Comparison of ENCODE assay signal across 8 cellular contexts in the genomic region with DNA sequence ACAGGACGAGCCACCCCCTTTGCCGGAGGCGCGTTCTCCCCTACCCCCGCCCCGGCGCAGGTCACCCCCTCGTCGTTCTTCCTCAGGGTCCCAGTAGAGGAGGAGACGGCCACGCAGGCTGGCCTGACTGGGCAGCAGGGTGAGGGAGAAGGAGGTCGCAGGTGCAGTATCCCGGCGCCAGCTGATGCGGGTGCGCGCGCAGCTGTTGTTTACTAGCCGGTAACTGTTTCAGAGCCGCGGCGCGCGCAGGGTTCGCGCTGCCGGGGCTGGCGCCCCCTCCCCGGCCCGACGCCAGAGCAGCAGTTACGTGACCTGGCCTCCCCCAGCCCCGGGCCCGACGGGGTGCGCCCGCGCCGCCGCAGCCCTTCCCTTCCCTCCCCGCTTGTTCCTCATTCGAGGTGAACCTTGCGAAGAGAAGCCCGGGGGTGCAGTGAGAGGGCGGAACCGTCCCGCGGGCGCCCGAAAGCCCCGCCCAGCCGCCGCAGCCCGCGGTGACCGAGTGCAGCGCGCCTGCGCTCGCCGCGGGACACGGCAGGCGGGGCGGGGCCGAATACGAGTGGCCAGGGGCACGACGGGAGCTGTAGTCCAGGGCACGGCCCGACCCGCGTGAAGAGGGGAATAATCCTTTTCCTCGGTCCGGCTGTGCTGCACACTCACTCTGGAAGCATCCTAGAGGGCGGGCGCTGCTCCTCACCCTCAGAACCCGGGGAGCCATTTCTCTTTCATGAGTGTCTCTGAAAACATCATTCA. TPM values are rescaled to one million over a fixed set of nuclear protein-coding genes. Genes with fewer than 3 reads are reported as not detected.
DNase-seq lines count a peak whose midpoint lies in the region; ATAC-seq, FAIRE-seq and TF ChIP-seq lines count a peak whose summit lies in the region.

A gene (minus strand): TSS at position 225 of the 750 bp plus-strand sequence. CDS start 1,101 bp downstream, outside the sequence.

- DNase-seq in GM10248 (ENCODE audit: extremely low spot score), result peak; percentile 93
- peak; percentile 56 for DNase-seq in NCI-H1092 (lab: John Stamatoyannopoulos, UW)
- peak; percentile 98 for DNase-seq in activated naive CD8-positive, alpha-beta T cell treated with anti-CD3 and anti-CD28 coated beads, Interleukin-2, amount 10 ng/mL, durations not matched to agents 7 days and 5 days
- DNase-seq in head of caudate nucleus, result peak; percentile 73 to 96 (median 93)
- DNase-seq in pancreas, result peak; percentile 85 to 96 (median 92)
- DNase-seq in thyroid gland, result peak; percentile 91 to 93

- H3K9me3 ChIP-seq in SU-DHL-6 (ENCODE audit: insufficient read depth, low read length) (no peaks in the 10 kb centered on the region), pancreas (no peaks in the 10 kb centered on the region), thyroid gland (no peaks in the 10 kb centered on the region)

- FAIRE-seq in pancreas (lab: Jason Lieb, UNC), result no peak

- ATAC-seq in HG02588 (IDR thresholded peaks at IDR 0.05; ENCODE audit: unreplicated experiment) (peak; percentile 73), pancreas (peak; percentile 94 to 98 (median 97))
- ATAC-seq in activated naive CD8-positive, alpha-beta T cell treated with anti-CD3 and anti-CD28 coated beads, Interleukin-2, amount 10 ng/mL, durations not matched to agents 7 days and 5 days (ENCODE audit: low read depth), result peak; percentile 84

- TF ChIP-seq CTCF in GM10248 (IDR thresholded peaks at IDR 0.05; ENCODE audit: control extremely low read depth, extremely low read depth, low read depth, missing control alignments), result no peak
- TF ChIP-seq CTCF in SU-DHL-6 (IDR thresholded peaks at IDR 0.05; ENCODE audit: insufficient read depth, low read length, poor library complexity, severe bottlenecking), result no peak
- TF ChIP-seq CTCF in pancreas (IDR thresholded peaks at IDR 0.05), result no peak
- TF ChIP-seq CTCF in thyroid gland (IDR thresholded peaks at IDR 0.05), result no peak

- peak within 1 kb of the TSS; percentile 99 for H3K27ac Mint-ChIP-seq in activated naive CD8-positive, alpha-beta T cell treated with anti-CD3 and anti-CD28 coated beads, Interleukin-2, amount 10 ng/mL, durations not matched to agents 7 days and 5 days

- TF ChIP-seq POLR2A in thyroid gland (IDR thresholded peaks at IDR 0.05), result peak; percentile 34 to 85

- peak within 1 kb of the TSS; percentile 96 for H3K4me3 Mint-ChIP-seq in activated naive CD8-positive, alpha-beta T cell treated with anti-CD3 and anti-CD28 coated beads, Interleukin-2, amount 10 ng/mL, durations not matched to agents 7 days and 5 days

- H3K9me2 ChIP-seq in SU-DHL-6 (replicated peaks; ENCODE audit: insufficient read depth, low read length), result no peaks in the 10 kb centered on the region

- peak within 1 kb of the TSS; percentile 89 for H2AFZ ChIP-seq in SU-DHL-6 (ENCODE audit: low read depth, low read length, severe bottlenecking)

- peaks cover 23% of the 10 kb centered on the region; the same call in 1 of the 2 replicates for H3F3A ChIP-seq in SU-DHL-6 (ENCODE audit: insufficient read depth)

- H3K9me3 Mint-ChIP-seq in activated naive CD8-positive, alpha-beta T cell treated with anti-CD3 and anti-CD28 coated beads, Interleukin-2, amount 10 ng/mL, durations not matched to agents 7 days and 5 days, result no peaks in the 10 kb centered on the region

- peaks cover 40% of the 10 kb centered on the region for H3K4me1 Mint-ChIP-seq in activated naive CD8-positive, alpha-beta T cell treated with anti-CD3 and anti-CD28 coated beads, Interleukin-2, amount 10 ng/mL, durations not matched to agents 7 days and 5 days

- H3K36me3 ChIP-seq in SU-DHL-6 (ENCODE audit: low read length), result no peaks in the 10 kb centered on the region
- no peaks in the 10 kb centered on the region for H3K36me3 ChIP-seq in pancreas
- H3K36me3 ChIP-seq in thyroid gland, result peaks cover 0 to 11% of the 10 kb centered on the region in 2 donors

- H3K4me3 ChIP-seq in SU-DHL-6 (ENCODE audit: insufficient read depth, low read length, poor library complexity, severe bottlenecking) (peak within 1 kb of the TSS; percentile 70), pancreas (peak within 1 kb of the TSS; percentile 83 to 97 (median 90)), thyroid gland (replicated peaks in 1 of 3) (peak within 1 kb of the TSS; percentile 95 to 98 (median 97))

- peaks cover 21% of the 10 kb centered on the region for H3K36me3 Mint-ChIP-seq in activated naive CD8-positive, alpha-beta T cell treated with anti-CD3 and anti-CD28 coated beads, Interleukin-2, amount 10 ng/mL, durations not matched to agents 7 days and 5 days

- 0 to 1% methylated on average over 56 to 78 of the region's 78 CpGs for WGBS in pancreas, 2 donors
- WGBS in thyroid gland, 2 donors, result 1 to 2% methylated on average over 13 to 23 of the region's 78 CpGs

- CTCF ChIA-PET in GM10248 (lab: Yijun Ruan, JAX), result interaction anchor here (1.0 to 2.9 kb wide), 8 partner anchors 9 to 96 kb away, joined by 3 to 19 read pairs (median 4); a partner anchor contains a TSS

- H3K27me3 Mint-ChIP-seq in activated naive CD8-positive, alpha-beta T cell treated with anti-CD3 and anti-CD28 coated beads, Interleukin-2, amount 10 ng/mL, durations not matched to agents 7 days and 5 days, result no peaks in the 10 kb centered on the region

- POLR2A ChIA-PET in GM10248 (lab: Yijun Ruan, JAX), result interaction anchor here (0.6 to 2.2 kb wide), 6 partner anchors 9 to 31 kb away, joined by 3 to 9 read pairs (median 4); no protein-coding TSS in a partner anchor
- POLR2A ChIA-PET in activated naive CD8-positive, alpha-beta T cell treated with anti-CD3 and anti-CD28 coated beads, Interleukin-2, amount 10 ng/mL, durations not matched to agents 7 days and 5 days (lab: Charles Lee), result interaction anchor here (0.8 to 5.3 kb wide), 12 partner anchors 10 to 246 kb away, joined by 3 to 66 read pairs (median 4); a partner anchor contains a TSS

- H4K20me1 ChIP-seq in SU-DHL-6 (ENCODE audit: low read depth, low read length), result no peaks in the 10 kb centered on the region

- intact Hi-C loops in head of caudate nucleus (cut with DNase I), result loop anchor here (1.0 to 10.0 kb wide), 2 partner anchors 30 to 113 kb away; a partner anchor contains a TSS
- intact Hi-C loops in pancreas (cut with DNase I), result no loop called here
- intact Hi-C loops in thyroid gland (cut with DNase I), result no loop called here

- peak within 1 kb of the TSS; percentile 64 for H3K4me2 ChIP-seq in SU-DHL-6 (ENCODE audit: low read depth, low read length, poor library complexity, severe bottlenecking)

- peak within 1 kb of the TSS; percentile 64 for H3K9ac ChIP-seq in SU-DHL-6 (ENCODE audit: low read length)

- H3K4me1 ChIP-seq in pancreas, result peaks cover 0 to 12% (median 0%) of the 10 kb centered on the region in 3 donors
- peaks cover 32 to 39% of the 10 kb centered on the region in 2 donors for H3K4me1 ChIP-seq in thyroid gland

- peak within 1 kb of the TSS; percentile 48; the same call in 1 of the 2 replicates for H3K27ac ChIP-seq in SU-DHL-6 (ENCODE audit: low read depth, low read length)
- H3K27ac ChIP-seq in pancreas, result peak within 1 kb of the TSS; percentile 67 to 93 (median 87)
- peak within 1 kb of the TSS; percentile 67 to 92 (median 88) for H3K27ac ChIP-seq in thyroid gland

- H3K27me3 ChIP-seq in SU-DHL-6 (ENCODE audit: low read length), result no peaks in the 10 kb centered on the region
- H3K27me3 ChIP-seq in pancreas, result no peaks in the 10 kb centered on the region
- no peaks in the 10 kb centered on the region for H3K27me3 ChIP-seq in thyroid gland

- peaks cover 16% of the 10 kb centered on the region for H3K79me2 ChIP-seq in SU-DHL-6 (ENCODE audit: insufficient read depth, low read length)

RNA-seq across cellular contexts. Expression of the gene that starts here (rescaled TPM):
- 10 to 100 TPM; 42.0 to 44.9 TPM for total RNA-seq in activated naive CD8-positive, alpha-beta T cell treated with anti-CD3 and anti-CD28 coated beads, Interleukin-2, amount 10 ng/mL, durations not matched to agents 7 days and 5 days
- total RNA-seq in pancreas (10 to 100 TPM in 1 of 6 donors, 1 to 10 TPM in 5; 2.5 to 13.1 (median 6.4) TPM), thyroid gland (10 to 100 TPM; 32.6 to 47.8 (median 42.1) TPM)
- polyA plus RNA-seq in pancreas, result 1 to 10 TPM; 2.8 to 5.9 TPM

Comparison
In these comparisons a context has a peak if more than half of its experiments do, and no peak if none do; other contexts are left out.
1. Peak in every context shown above with its lines: DNase-seq, ATAC-seq, H3K4me3 ChIP-seq and H3K27ac ChIP-seq.